In genomic region chr3:123840961-123841360, GRCh38 we compare ENCODE assay signal across 27 cellular contexts.
"Had no signal": no experiment of that assay in that cellular context is flagged by ENCODE, and none has a peak within 500 bp of the region (broad histone marks: within the 10 kb centered on the region; RNA-seq: fewer than 3 reads in every experiment).

No MANE protein-coding gene starts in this region.

- H3K9ac ChIP-seq: neural progenitor cell had no signal

- H2AFZ ChIP-seq: hepatocyte, neural progenitor cell had no signal

- H3K36me3 ChIP-seq: gastrocnemius medialis, prostate gland, right atrium auricular region, suprapubic skin, transverse colon, upper lobe of right lung, uterus had no signal

- H3K27ac ChIP-seq: dorsolateral prefrontal cortex, epithelial cell of prostate, gastrocnemius medialis, hepatocyte, neural progenitor cell, prostate gland, right atrium auricular region, suprapubic skin, transverse colon, upper lobe of right lung, uterus had no signal

- H3K4me1 ChIP-seq: gastrocnemius medialis, prostate gland, right atrium auricular region, suprapubic skin, transverse colon, upper lobe of right lung, uterus had no signal

- H3K4me2 ChIP-seq: hepatocyte, neural progenitor cell, smooth muscle cell had no signal

- H3K27me3 ChIP-seq: dorsolateral prefrontal cortex, gastrocnemius medialis, hepatocyte, neural progenitor cell, right atrium auricular region, suprapubic skin, transverse colon, upper lobe of right lung, uterus had no signal

- H3K4me3 ChIP-seq: dorsolateral prefrontal cortex, gastrocnemius medialis, hepatocyte, lung, mucosa of descending colon, neural progenitor cell, prostate gland, right atrium auricular region, smooth muscle cell, suprapubic skin, transverse colon, upper lobe of right lung, uterus had no signal

- H3K9me3 ChIP-seq: prostate gland, upper lobe of right lung, uterus had no signal

- ATAC-seq: esophagus mucosa; gastrocnemius medialis; left lobe of liver; mucosa of descending colon; sciatic nerve; stimulated activated naive CD8-positive, alpha-beta T cell treated with anti-CD3 and anti-CD28 coated beads, Interleukin-15, amount 100 ng/mL, for 72 hours; upper lobe of right lung had no signal

- DNase-seq: dorsolateral prefrontal cortex; effector CD4-positive, alpha-beta T cell; gastrocnemius medialis; head of caudate nucleus; kidney; mucosa of descending colon; naive B cell; stimulated activated CD4-positive, alpha-beta T cell treated with anti-CD3 and anti-CD28 coated beads, Interleukin-12 subunit alpha, Interleukin-12 subunit beta, amount 100 ng/mL, for 4 hours; stimulated activated CD4-positive, alpha-beta T cell treated with anti-CD3 and anti-CD28 coated beads, Interleukin-1b, Interleukin-23, amount 100 ng/mL, for 48 hours; stimulated activated CD4-positive, alpha-beta T cell treated with anti-CD3 and anti-CD28 coated beads, Interleukin-4, amount 100 ng/mL, for 1 hour; stimulated activated CD8-positive, alpha-beta memory T cell treated with anti-CD3 and anti-CD28 coated beads, Interleukin-4, amount 100 ng/mL, for 48 hours; stimulated activated naive CD4-positive, alpha-beta T cell; stimulated activated naive CD8-positive, alpha-beta T cell treated with anti-CD3 and anti-CD28 coated beads, Interleukin-15, amount 100 ng/mL, for 72 hours; transverse colon; upper lobe of right lung; uterus had no signal
